ENCODE assay signal across 8 cellular contexts in genomic region chr20:31718952-31719643, GRCh38. TPM values are rescaled to one million over a fixed set of nuclear protein-coding genes. Genes with fewer than 3 reads are reported as not detected.
A peak's percentile ranks its signal among the peaks of the same experiment; 100 is the strongest.
DNase-seq lines count a peak whose midpoint lies in the region; ATAC-seq lines count a peak whose summit lies in the region.

No MANE protein-coding gene starts in this region.

- H3K4me1 Mint-ChIP-seq in activated CD4-positive, alpha-beta T cell treated with anti-CD3 and anti-CD28 coated beads for 36 hours, result peaks cover 40% of the 10 kb centered on the region
- H3K4me1 Mint-ChIP-seq in activated CD8-positive, alpha-beta T cell treated with anti-CD3 and anti-CD28 coated beads, Interleukin-2, amount 10 ng/mL, durations not matched to agents 7 days and 5 days (ENCODE audit: low read depth), result peaks cover 65% of the 10 kb centered on the region

- peaks cover 84% of the 10 kb centered on the region for H3K36me3 Mint-ChIP-seq in activated CD4-positive, alpha-beta T cell treated with anti-CD3 and anti-CD28 coated beads for 36 hours (ENCODE audit: low read depth)
- H3K36me3 Mint-ChIP-seq in activated CD8-positive, alpha-beta T cell treated with anti-CD3 and anti-CD28 coated beads, Interleukin-2, amount 10 ng/mL, durations not matched to agents 7 days and 5 days (ENCODE audit: low read depth), result peaks cover 80% of the 10 kb centered on the region

- DNase-seq in activated CD4-positive, alpha-beta T cell treated with anti-CD3 and anti-CD28 coated beads for 36 hours, result peak; percentile 52
- DNase-seq in activated CD4-positive, alpha-beta T cell treated with anti-CD3 and anti-CD28 coated beads, Interleukin-2, amount 50 U/mL, for 4 hours, result no peak
- DNase-seq in activated CD8-positive, alpha-beta T cell treated with anti-CD3 and anti-CD28 coated beads, Interleukin-2, amount 10 ng/mL, durations not matched to agents 7 days and 5 days, result no peak
- DNase-seq in islet precursor cell, result peak; percentile 65
- no peak for DNase-seq in CD1c-positive myeloid dendritic cell (ENCODE audit: extremely low spot score)
- DNase-seq in SW 1271 (lab: John Stamatoyannopoulos, UW), result no peak
- no peak for DNase-seq in HT-29 (ENCODE audit: low spot score)

- H3K4me3 Mint-ChIP-seq in activated CD4-positive, alpha-beta T cell treated with anti-CD3 and anti-CD28 coated beads for 36 hours, result peak overlapping the region; percentile 97
- H3K4me3 Mint-ChIP-seq in activated CD8-positive, alpha-beta T cell treated with anti-CD3 and anti-CD28 coated beads, Interleukin-2, amount 10 ng/mL, durations not matched to agents 7 days and 5 days, result peak overlapping the region; percentile 90

- CTCF ChIA-PET in activated CD4-positive, alpha-beta T cell treated with anti-CD3 and anti-CD28 coated beads for 36 hours (lab: Charles Lee), result interaction anchor here (0.6 to 2.5 kb wide), 10 partner anchors 11 to 159 kb away, joined by 3 to 14 read pairs (median 4); no protein-coding TSS in a partner anchor
- CTCF ChIA-PET in activated CD8-positive, alpha-beta T cell treated with anti-CD3 and anti-CD28 coated beads, Interleukin-2, amount 10 ng/mL, durations not matched to agents 7 days and 5 days (lab: Charles Lee), result interaction anchor here (0.8 to 10.9 kb wide), 12 partner anchors 9 to 156 kb away, joined by 3 to 677 read pairs (median 10); no protein-coding TSS in a partner anchor

- POLR2A ChIA-PET in activated CD4-positive, alpha-beta T cell treated with anti-CD3 and anti-CD28 coated beads for 36 hours (lab: Charles Lee), result interaction anchor here (0.6 to 1.1 kb wide), 2 partner anchors 114 to 152 kb away, joined by 3 read pairs; partner anchors contain the start of gene ID1
- POLR2A ChIA-PET in activated CD8-positive, alpha-beta T cell treated with anti-CD3 and anti-CD28 coated beads, Interleukin-2, amount 10 ng/mL, durations not matched to agents 7 days and 5 days (lab: Charles Lee), result interaction anchor here (4.8 to 11.5 kb wide), 2 partner anchors 19 to 43 kb away, joined by 44 to 193 read pairs; no protein-coding TSS in a partner anchor

- peak; percentile 3 for ATAC-seq in activated CD4-positive, alpha-beta T cell treated with anti-CD3 and anti-CD28 coated beads for 36 hours
- no peak for ATAC-seq in activated CD8-positive, alpha-beta T cell treated with anti-CD3 and anti-CD28 coated beads, Interleukin-2, amount 10 ng/mL, durations not matched to agents 7 days and 5 days

- peak overlapping the region; percentile 99 for H3K27ac ChIP-seq in temporal lobe (ENCODE audit: low read depth, low read length)

- no peaks in the 10 kb centered on the region for H3K9me3 Mint-ChIP-seq in activated CD4-positive, alpha-beta T cell treated with anti-CD3 and anti-CD28 coated beads for 36 hours (ENCODE audit: low read depth)
- H3K9me3 Mint-ChIP-seq in activated CD8-positive, alpha-beta T cell treated with anti-CD3 and anti-CD28 coated beads, Interleukin-2, amount 10 ng/mL, durations not matched to agents 7 days and 5 days (ENCODE audit: insufficient read depth), result no peaks in the 10 kb centered on the region

- intact Hi-C loops in activated CD4-positive, alpha-beta T cell treated with anti-CD3 and anti-CD28 coated beads for 36 hours (cut with DNase I, micrococcal nuclease), result loop anchor here in 1 of 2 experiments (2.0 kb wide), 1 partner anchor 146 kb away; no protein-coding TSS in a partner anchor

- peak overlapping the region; percentile 90 for H3K27ac Mint-ChIP-seq in activated CD4-positive, alpha-beta T cell treated with anti-CD3 and anti-CD28 coated beads for 36 hours
- peak overlapping the region; percentile 48 for H3K27ac Mint-ChIP-seq in activated CD8-positive, alpha-beta T cell treated with anti-CD3 and anti-CD28 coated beads, Interleukin-2, amount 10 ng/mL, durations not matched to agents 7 days and 5 days

- H3K27me3 Mint-ChIP-seq in activated CD4-positive, alpha-beta T cell treated with anti-CD3 and anti-CD28 coated beads for 36 hours, result no peaks in the 10 kb centered on the region
- H3K27me3 Mint-ChIP-seq in activated CD8-positive, alpha-beta T cell treated with anti-CD3 and anti-CD28 coated beads, Interleukin-2, amount 10 ng/mL, durations not matched to agents 7 days and 5 days (ENCODE audit: low read depth), result no peaks in the 10 kb centered on the region

RNA-seq across cellular contexts. Expression of gene BCL2L1, which starts 3.6 kb away (rescaled TPM):
- total RNA-seq in activated CD4-positive, alpha-beta T cell treated with anti-CD3 and anti-CD28 coated beads for 36 hours, result 100 to 1,000 TPM; 107 to 121 TPM
- 10 to 100 TPM; 71.4 to 73.0 TPM for total RNA-seq in activated CD8-positive, alpha-beta T cell treated with anti-CD3 and anti-CD28 coated beads, Interleukin-2, amount 10 ng/mL, durations not matched to agents 7 days and 5 days
- total RNA-seq in temporal lobe, result 42.5 TPM
- 324 and 325 TPM in 2 replicates for total RNA-seq in HT-29 (2014; rRNA removed; shearing (Covaris generic))

RNA-seq across cellular contexts. Expression of gene TPX2, which starts 20.0 kb away (rescaled TPM):
- 100 to 1,000 TPM; 137 to 179 TPM for total RNA-seq in activated CD4-positive, alpha-beta T cell treated with anti-CD3 and anti-CD28 coated beads for 36 hours
- total RNA-seq in activated CD8-positive, alpha-beta T cell treated with anti-CD3 and anti-CD28 coated beads, Interleukin-2, amount 10 ng/mL, durations not matched to agents 7 days and 5 days, result 100 to 1,000 TPM; 172 to 174 TPM
- total RNA-seq in temporal lobe, result 6.6 TPM
- total RNA-seq in HT-29 (2014; rRNA removed; shearing (Covaris generic)), result 94.4 and 101 TPM in 2 replicates

Comparison
In these comparisons a context has a peak if more than half of its experiments do, and no peak if none do; other contexts are left out.
1. DNase-seq: peak in activated CD4-positive, alpha-beta T cell treated with anti-CD3 and anti-CD28 coated beads for 36 hours (single experiment) and islet precursor cell (single experiment); none in activated CD4-positive, alpha-beta T cell treated with anti-CD3 and anti-CD28 coated beads, Interleukin-2, amount 50 U/mL, for 4 hours (0 of 2), activated CD8-positive, alpha-beta T cell treated with anti-CD3 and anti-CD28 coated beads, Interleukin-2, amount 10 ng/mL, durations not matched to agents 7 days and 5 days (single experiment), CD1c-positive myeloid dendritic cell (single experiment), SW 1271 (0 of 2) and HT-29 (single experiment).
2. RNA of gene TPX2, which starts 20.0 kb away (total RNA-seq): 137 to 179 TPM in activated CD4-positive, alpha-beta T cell treated with anti-CD3 and anti-CD28 coated beads for 36 hours, 172 to 174 TPM in activated CD8-positive, alpha-beta T cell treated with anti-CD3 and anti-CD28 coated beads, Interleukin-2, amount 10 ng/mL, durations not matched to agents 7 days and 5 days and 94.4 to 101 TPM in HT-29; 6.6 TPM in temporal lobe (single experiment); every median in the first group is over 10 times any median in the second.